Comparison of ENCODE assay signal across 24 cellular contexts in genomic region chr10:74912182-74912581, GRCh38.
DNase-seq lines count a peak whose midpoint lies in the region; ATAC-seq, FAIRE-seq and TF ChIP-seq lines count a peak whose summit lies in the region.
"Had no signal": no experiment of that assay in that cellular context is flagged by ENCODE, and none has a peak within 500 bp of the region (broad histone marks: within the 10 kb centered on the region; RNA-seq: fewer than 3 reads in every experiment).

No MANE protein-coding gene starts in this region.

- H3K36me3 ChIP-seq in Loucy (ENCODE audit: insufficient read depth, low read length): no peaks in the 10 kb centered on the region
- H3K36me3 ChIP-seq in K562 (ENCODE audit: control insufficient read depth, insufficient read depth, low read length): no peaks in the 10 kb centered on the region
- H3K36me3 ChIP-seq in effector memory CD4-positive, alpha-beta T cell (ENCODE audit: control insufficient read depth, insufficient read depth, low read length): no peaks in the 10 kb centered on the region

- peak overlapping the region; percentile 57 for H3K9ac ChIP-seq in Loucy (ENCODE audit: low read depth, low read length, poor library complexity, severe bottlenecking)
- no peak overlapping the region for H3K9ac ChIP-seq in K562 (ENCODE audit: insufficient read depth in 1 of 2, low read depth in 2 of 2, low read length in 2 of 2)
- H3K9ac ChIP-seq: BLaER1 treated with 17β-estradiol and CSF1 and Interleukin-3, amounts not matched to agents 10 nM and 100 nM had no signal

- peaks cover 53% of the 10 kb centered on the region for H3K4me1 Mint-ChIP-seq in stimulated activated naive CD8-positive, alpha-beta T cell treated with anti-CD3 and anti-CD28 coated beads, Interleukin-15, Interleukin-2, amounts not matched to agents 100 ng/mL and 50 ng/mL, for 24 hours (ENCODE audit: low read depth)
- H3K4me1 Mint-ChIP-seq in stimulated activated naive CD8-positive, alpha-beta T cell treated with anti-CD3 and anti-CD28 coated beads, Interleukin-15, amount 100 ng/mL, for 72 hours: peaks cover 39% of the 10 kb centered on the region

- H3K27me3 Mint-ChIP-seq in stimulated activated naive CD8-positive, alpha-beta T cell treated with anti-CD3 and anti-CD28 coated beads, Interleukin-15, Interleukin-2, amounts not matched to agents 100 ng/mL and 50 ng/mL, for 24 hours: no peaks in the 10 kb centered on the region
- H3K27me3 Mint-ChIP-seq in stimulated activated naive CD8-positive, alpha-beta T cell treated with anti-CD3 and anti-CD28 coated beads, Interleukin-15, amount 100 ng/mL, for 72 hours: no peaks in the 10 kb centered on the region
- H3K27me3 Mint-ChIP-seq: B cell; CD4-positive, alpha-beta memory T cell had no signal

- no peak overlapping the region for H3K4me3 Mint-ChIP-seq in stimulated activated naive CD8-positive, alpha-beta T cell treated with anti-CD3 and anti-CD28 coated beads, Interleukin-15, Interleukin-2, amounts not matched to agents 100 ng/mL and 50 ng/mL, for 24 hours
- H3K4me3 Mint-ChIP-seq in stimulated activated naive CD8-positive, alpha-beta T cell treated with anti-CD3 and anti-CD28 coated beads, Interleukin-15, amount 100 ng/mL, for 72 hours: no peak overlapping the region

- H3K4me2 ChIP-seq in Loucy (ENCODE audit: low read depth, low read length, poor library complexity, severe bottlenecking) (peak overlapping the region; percentile 63), K562 (ENCODE audit: insufficient read depth, low read length) (no peak overlapping the region)
- H3K4me2 ChIP-seq: A549 had no signal

- in situ Hi-C loops in K562 (cut with MboI): no loop called here

- H3K9me3 Mint-ChIP-seq in stimulated activated naive CD8-positive, alpha-beta T cell treated with anti-CD3 and anti-CD28 coated beads, Interleukin-15, Interleukin-2, amounts not matched to agents 100 ng/mL and 50 ng/mL, for 24 hours: no peaks in the 10 kb centered on the region
- H3K9me3 Mint-ChIP-seq in stimulated activated naive CD8-positive, alpha-beta T cell treated with anti-CD3 and anti-CD28 coated beads, Interleukin-15, amount 100 ng/mL, for 72 hours: no peaks in the 10 kb centered on the region
- H3K9me3 Mint-ChIP-seq: CD8-positive, alpha-beta memory T cell had no signal

- CTCF ChIA-PET in K562 (lab: Yijun Ruan, JAX; ENCODE audit: low intra/inter-chr PET ratio): no interaction called here

- POLR2A ChIA-PET in K562 (lab: Yijun Ruan, JAX): interaction anchor here (0.6 to 2.9 kb wide), 3 partner anchors 9 to 20 kb away, joined by 3 to 11 read pairs (median 9); no protein-coding TSS in a partner anchor

- ATAC-seq in stimulated activated naive CD8-positive, alpha-beta T cell treated with anti-CD3 and anti-CD28 coated beads, Interleukin-15, amount 100 ng/mL, for 72 hours: no peak
- ATAC-seq in K562: no peak
- ATAC-seq in HG03025 (IDR thresholded peaks at IDR 0.05; ENCODE audit: low FRiP score, unreplicated experiment): no peak
- ATAC-seq in GM21526 (IDR thresholded peaks at IDR 0.05; ENCODE audit: low FRiP score, unreplicated experiment): no peak
- ATAC-seq: A549 had no signal

- peaks cover 11% of the 10 kb centered on the region for H4K20me1 ChIP-seq in Loucy (ENCODE audit: insufficient read depth, low read length, poor library complexity, severe bottlenecking)
- H4K20me1 ChIP-seq in K562 (replicated peaks; ENCODE audit: control insufficient read depth, insufficient read depth, low read length): no peaks in the 10 kb centered on the region

- intact Hi-C loops in K562 (cut with micrococcal nuclease): no loop called here

- no peak for TF ChIP-seq EP300 in K562 (IDR thresholded peaks at IDR 0.05; ENCODE audit: low read length)

- H3K27ac Mint-ChIP-seq in stimulated activated naive CD8-positive, alpha-beta T cell treated with anti-CD3 and anti-CD28 coated beads, Interleukin-15, Interleukin-2, amounts not matched to agents 100 ng/mL and 50 ng/mL, for 24 hours: peak overlapping the region; percentile 12
- H3K27ac Mint-ChIP-seq in stimulated activated naive CD8-positive, alpha-beta T cell treated with anti-CD3 and anti-CD28 coated beads, Interleukin-15, amount 100 ng/mL, for 72 hours: no peak overlapping the region
- H3K27ac Mint-ChIP-seq: B cell had no signal

- H3F3A ChIP-seq in Loucy (ENCODE audit: low read depth): peaks cover 2% of the 10 kb centered on the region; the same call in 1 of the 2 replicates

- no peaks in the 10 kb centered on the region for H3K9me3 ChIP-seq in Loucy (ENCODE audit: insufficient read depth, low read depth, low read length)
- no peaks in the 10 kb centered on the region for H3K9me3 ChIP-seq in K562 (replicated peaks; ENCODE audit: control insufficient read depth, insufficient read depth, low read depth, low read length)
- no peaks in the 10 kb centered on the region for H3K9me3 ChIP-seq in effector memory CD4-positive, alpha-beta T cell (ENCODE audit: control insufficient read depth, low read length)
- H3K9me3 ChIP-seq: A549; BLaER1 treated with 17β-estradiol and CSF1 and Interleukin-3, amounts not matched to agents 10 nM and 100 nM had no signal

- no peak for FAIRE-seq in K562 (lab: Jason Lieb, UNC)
- FAIRE-seq: A549, GM12878 had no signal

- BruUV-seq in K562 (replicated peaks; lab: Mats Ljungman, UMichigan): no TSS peak

- no peaks in the 10 kb centered on the region for H3K9me2 ChIP-seq in Loucy (replicated peaks; ENCODE audit: low read depth, low read length)

- TF ChIP-seq RAD21 in K562 (CRISPR knock-in tag; conservative IDR thresholded peaks at IDR 0.05 in 1 of 2, IDR thresholded peaks at IDR 0.05 in 1 of 2): no peak

- H3K27me3 ChIP-seq in Loucy (ENCODE audit: insufficient read depth, low read length, poor library complexity, severe bottlenecking) (no peaks in the 10 kb centered on the region), K562 (ENCODE audit: control insufficient read depth in 2 of 2, insufficient read depth in 2 of 2, low read length in 2 of 2) (no peaks in the 10 kb centered on the region)
- no peaks in the 10 kb centered on the region for H3K27me3 ChIP-seq in effector memory CD4-positive, alpha-beta T cell (replicated peaks; ENCODE audit: control insufficient read depth, insufficient read depth, low read length, poor library complexity, severe bottlenecking)
- H3K27me3 ChIP-seq: BLaER1 treated with 17β-estradiol and CSF1 and Interleukin-3, amounts not matched to agents 10 nM and 100 nM had no signal

- peaks cover 99% of the 10 kb centered on the region for H3K79me2 ChIP-seq in Loucy (ENCODE audit: insufficient read depth, low read length)
- no peaks in the 10 kb centered on the region for H3K79me2 ChIP-seq in K562 (ENCODE audit: control insufficient read depth, insufficient read depth, low read length)

- H3K4me3 ChIP-seq in Loucy (ENCODE audit: low read length, poor library complexity, severe bottlenecking) (no peak overlapping the region), K562 (no peak overlapping the region)
- no peak overlapping the region for H3K4me3 ChIP-seq in effector memory CD4-positive, alpha-beta T cell (ENCODE audit: insufficient read depth, low read depth, low read length, poor library complexity, severe bottlenecking)
- H3K4me3 ChIP-seq: A549; BLaER1 treated with 17β-estradiol and CSF1 and Interleukin-3, amounts not matched to agents 10 nM and 100 nM; GM12878 had no signal

- no peaks in the 10 kb centered on the region for H3K9me1 ChIP-seq in K562 (ENCODE audit: control insufficient read depth, insufficient read depth, low read length)

- no peak overlapping the region for H3K27ac ChIP-seq in K562 (ENCODE audit: extremely low read depth, low read depth, low read length)
- H3K27ac ChIP-seq in effector memory CD4-positive, alpha-beta T cell (ENCODE audit: insufficient read depth, low read length, poor library complexity, severe bottlenecking): no peak overlapping the region
- H3K27ac ChIP-seq: 22Rv1; A549; BLaER1 treated with 17β-estradiol and CSF1 and Interleukin-3, amounts not matched to agents 10 nM and 100 nM; C4-2B had no signal

- TF ChIP-seq CTCF in Loucy (conservative IDR thresholded peaks at IDR 0.05; ENCODE audit: low read length): no peak
- no peak for TF ChIP-seq CTCF in K562 (IDR thresholded peaks at IDR 0.05 in 2 of 3, conservative IDR thresholded peaks at IDR 0.05 in 1 of 3; ENCODE audit: insufficient read depth in 2 of 3, low read depth in 1 of 3, low read length in 3 of 3)

- no peak for DNase-seq in stimulated activated naive CD8-positive, alpha-beta T cell treated with anti-CD3 and anti-CD28 coated beads, Interleukin-15, amount 100 ng/mL, for 72 hours
- DNase-seq in K562 (ENCODE audit: extremely low read depth in 1 of 4, low spot score in 3 of 4): no peak
- DNase-seq in effector memory CD4-positive, alpha-beta T cell: no peak
- DNase-seq: AML-193; CD4-positive, alpha-beta memory T cell; CD8-positive, alpha-beta memory T cell; COR-L47; DMS 273 treated with DMSO at 0.1 percent for 48 hours; DMS153; DMS53; DMS79; DND-41; EL; GDM1 had no signal

- H2AFZ ChIP-seq in Loucy (ENCODE audit: low read length): no peak overlapping the region
- no peak overlapping the region for H2AFZ ChIP-seq in K562 (ENCODE audit: low read depth, low read length)

- TF ChIP-seq POLR2A in K562 (conservative IDR thresholded peaks at IDR 0.05): no peak

- H3K4me1 ChIP-seq in Loucy (ENCODE audit: insufficient read depth, low read length, poor library complexity, severe bottlenecking): peaks cover 73% of the 10 kb centered on the region
- H3K4me1 ChIP-seq in K562 (replicated peaks in 1 of 2; ENCODE audit: control insufficient read depth in 2 of 2, insufficient read depth in 2 of 2, low read length in 2 of 2): no peaks in the 10 kb centered on the region; a peak in 1 of 5 replicates
- H3K4me1 ChIP-seq in effector memory CD4-positive, alpha-beta T cell (ENCODE audit: control insufficient read depth, insufficient read depth, low read length, poor library complexity, severe bottlenecking): peaks cover 7% of the 10 kb centered on the region

- H3K36me3 Mint-ChIP-seq in stimulated activated naive CD8-positive, alpha-beta T cell treated with anti-CD3 and anti-CD28 coated beads, Interleukin-15, Interleukin-2, amounts not matched to agents 100 ng/mL and 50 ng/mL, for 24 hours (ENCODE audit: low read depth): peaks cover 7% of the 10 kb centered on the region

TF ChIP-seq in K562, 482 proteins besides CTCF, POLR2A, EP300 and RAD21:
- TF ChIP-seq DACH1 (IDR thresholded peaks at IDR 0.05; ENCODE audit: partially characterized antibody) (peak; percentile 87), PYGO2 (tag; IDR thresholded peaks at IDR 0.05) (no peak)
